Comparison of ENCODE assay signal across 1 cellular context in genomic region chr11:10488121-10488580, GRCh38.
TF ChIP-seq lines count a peak whose summit lies in the region.

No MANE protein-coding gene starts in this region.

TF ChIP-seq in HepG2, 621 proteins besides CTCF, POLR2A, EP300 and RAD21:
- 0 out of 2 replicates have a peak, but pooled peaks have one; percentile 57 for TF ChIP-seq ZNF530 (CRISPR knock-in tag; IDR thresholded peaks at IDR 0.05; ENCODE audit: low read depth)
- TF ChIP-seq ZNF672 (CRISPR knock-in tag; IDR thresholded peaks at IDR 0.05) = no peak
